In genomic region chr9:98129451-98129881, GRCh38 we compare ENCODE assay signal across 8 cellular contexts. TPM values are rescaled to one million over a fixed set of nuclear protein-coding genes. Genes with fewer than 3 reads are reported as not detected.
DNase-seq lines count a peak whose midpoint lies in the region; ATAC-seq and TF ChIP-seq lines count a peak whose summit lies in the region.

No MANE protein-coding gene starts in this region.

- H3K27ac Mint-ChIP-seq in activated T-cell treated with anti-CD3 and anti-CD28 coated beads, Interleukin-2, amount 50 U/mL, for 72 hours = peak overlapping the region; percentile 40
- peak overlapping the region; percentile 36 for H3K27ac Mint-ChIP-seq in activated B cell treated with CpG ODN at 0.5 μM for 24 hours

- intact Hi-C loops in activated B cell treated with CpG ODN at 0.5 μM for 24 hours (cut with micrococcal nuclease) = no loop called here

- H3K36me3 Mint-ChIP-seq in activated T-cell treated with anti-CD3 and anti-CD28 coated beads, Interleukin-2, amount 50 U/mL, for 72 hours (ENCODE audit: insufficient read depth in 2 of 2) = no peaks in the 10 kb centered on the region
- peaks cover 21% of the 10 kb centered on the region for H3K36me3 Mint-ChIP-seq in activated T-cell treated with anti-CD3 and anti-CD28 coated beads, Interleukin-2, amount 50 U/mL, for 4 hours (ENCODE audit: insufficient read depth)
- no peaks in the 10 kb centered on the region for H3K36me3 Mint-ChIP-seq in activated B cell treated with CpG ODN at 0.5 μM for 24 hours (ENCODE audit: low read depth)

- CTCF ChIA-PET in activated B cell treated with CpG ODN at 0.5 μM for 24 hours (lab: Charles Lee) = interaction anchor here (0.7 to 0.8 kb wide), 2 partner anchors 11 to 27 kb away, joined by 3 read pairs; no protein-coding TSS in a partner anchor

- no peaks in the 10 kb centered on the region for H3K9me3 Mint-ChIP-seq in activated T-cell treated with anti-CD3 and anti-CD28 coated beads, Interleukin-2, amount 50 U/mL, for 72 hours
- no peaks in the 10 kb centered on the region for H3K9me3 Mint-ChIP-seq in activated T-cell treated with anti-CD3 and anti-CD28 coated beads, Interleukin-2, amount 50 U/mL, for 4 hours
- H3K9me3 Mint-ChIP-seq in activated B cell treated with CpG ODN at 0.5 μM for 24 hours = no peaks in the 10 kb centered on the region

- DNase-seq in activated T-cell treated with anti-CD3 and anti-CD28 coated beads, Interleukin-2, amount 50 U/mL, for 72 hours = no peak
- no peak for DNase-seq in activated T-cell treated with anti-CD3 and anti-CD28 coated beads, Interleukin-2, amount 50 U/mL, for 4 hours
- DNase-seq in activated B cell treated with CpG ODN at 0.5 μM for 24 hours (peak; percentile 24), NCI-H2107 (lab: John Stamatoyannopoulos, UW) (no peak), NCI-H2029 (lab: John Stamatoyannopoulos, UW) (no peak), NCI-H510A (lab: John Stamatoyannopoulos, UW) (no peak)
- no peak for DNase-seq in stimulated activated naive CD8-positive, alpha-beta T cell treated with anti-CD3 and anti-CD28 coated beads, Interleukin-15, Interleukin-2, amounts not matched to agents 100 U/mL and 50 U/mL, for 24 hours

- POLR2A ChIA-PET in activated B cell treated with CpG ODN at 0.5 μM for 24 hours (lab: Charles Lee) = interaction anchor here (0.6 to 1.2 kb wide), 5 partner anchors 10 to 126 kb away, joined by 3 to 4 read pairs (median 3); partner anchors contain the start of gene TRIM14

- H3K27me3 Mint-ChIP-seq in activated T-cell treated with anti-CD3 and anti-CD28 coated beads, Interleukin-2, amount 50 U/mL, for 72 hours (ENCODE audit: low read depth) = no peaks in the 10 kb centered on the region
- H3K27me3 Mint-ChIP-seq in activated T-cell treated with anti-CD3 and anti-CD28 coated beads, Interleukin-2, amount 50 U/mL, for 4 hours (ENCODE audit: low read depth) = no peaks in the 10 kb centered on the region
- H3K27me3 Mint-ChIP-seq in activated B cell treated with CpG ODN at 0.5 μM for 24 hours = no peaks in the 10 kb centered on the region

- TF ChIP-seq CTCF in activated B cell treated with CpG ODN at 0.5 μM for 24 hours (IDR thresholded peaks at IDR 0.05) = no peak

- no peak overlapping the region for H3K4me3 Mint-ChIP-seq in activated T-cell treated with anti-CD3 and anti-CD28 coated beads, Interleukin-2, amount 50 U/mL, for 72 hours
- no peak overlapping the region for H3K4me3 Mint-ChIP-seq in activated T-cell treated with anti-CD3 and anti-CD28 coated beads, Interleukin-2, amount 50 U/mL, for 4 hours
- peak overlapping the region; percentile 36 for H3K4me3 Mint-ChIP-seq in activated B cell treated with CpG ODN at 0.5 μM for 24 hours

- ATAC-seq in activated T-cell treated with anti-CD3 and anti-CD28 coated beads, Interleukin-2, amount 50 U/mL, for 72 hours (replicated peaks in 1 of 2) = no peak
- no peak for ATAC-seq in activated T-cell treated with anti-CD3 and anti-CD28 coated beads, Interleukin-2, amount 50 U/mL, for 4 hours
- ATAC-seq in HG03280 (IDR thresholded peaks at IDR 0.05; ENCODE audit: unreplicated experiment) (peak; percentile 61), activated B cell treated with CpG ODN at 0.5 μM for 24 hours (ENCODE audit: low read depth) (peak; percentile 95)
- peak; percentile 28 for ATAC-seq in stimulated activated naive CD8-positive, alpha-beta T cell treated with anti-CD3 and anti-CD28 coated beads, Interleukin-15, Interleukin-2, amounts not matched to agents 100 U/mL and 50 U/mL, for 24 hours

- peaks cover 5% of the 10 kb centered on the region for H3K4me1 Mint-ChIP-seq in activated T-cell treated with anti-CD3 and anti-CD28 coated beads, Interleukin-2, amount 50 U/mL, for 72 hours (ENCODE audit: low read depth)
- peaks cover 5% of the 10 kb centered on the region for H3K4me1 Mint-ChIP-seq in activated T-cell treated with anti-CD3 and anti-CD28 coated beads, Interleukin-2, amount 50 U/mL, for 4 hours (ENCODE audit: low read depth)
- H3K4me1 Mint-ChIP-seq in activated B cell treated with CpG ODN at 0.5 μM for 24 hours = peaks cover 30% of the 10 kb centered on the region

RNA-seq across cellular contexts. Expression of gene TRIM14, which starts 10.4 kb away (rescaled TPM):
- 10 to 100 TPM; 41.6 to 41.7 TPM for total RNA-seq in activated T-cell treated with anti-CD3 and anti-CD28 coated beads, Interleukin-2, amount 50 U/mL, for 72 hours
- 10 to 100 TPM; 30.4 to 40.6 (median 32.5) TPM for total RNA-seq in activated T-cell treated with anti-CD3 and anti-CD28 coated beads, Interleukin-2, amount 50 U/mL, for 4 hours
- total RNA-seq in activated B cell treated with CpG ODN at 0.5 μM for 24 hours = 11.7 and 12.8 TPM in 2 replicates

Comparison
In these comparisons a context has a peak if more than half of its experiments do, and no peak if none do; other contexts are left out.
1. ATAC-seq: peak in HG03280 (single experiment), activated B cell treated with CpG ODN at 0.5 μM for 24 hours (single experiment) and stimulated activated naive CD8-positive, alpha-beta T cell treated with anti-CD3 and anti-CD28 coated beads, Interleukin-15, Interleukin-2, amounts not matched to agents 100 U/mL and 50 U/mL, for 24 hours (single experiment); none in activated T-cell treated with anti-CD3 and anti-CD28 coated beads, Interleukin-2, amount 50 U/mL, for 72 hours (0 of 2) and activated T-cell treated with anti-CD3 and anti-CD28 coated beads, Interleukin-2, amount 50 U/mL, for 4 hours (0 of 2).